ENCODE assay signal across 9 cellular contexts in the genomic region with DNA sequence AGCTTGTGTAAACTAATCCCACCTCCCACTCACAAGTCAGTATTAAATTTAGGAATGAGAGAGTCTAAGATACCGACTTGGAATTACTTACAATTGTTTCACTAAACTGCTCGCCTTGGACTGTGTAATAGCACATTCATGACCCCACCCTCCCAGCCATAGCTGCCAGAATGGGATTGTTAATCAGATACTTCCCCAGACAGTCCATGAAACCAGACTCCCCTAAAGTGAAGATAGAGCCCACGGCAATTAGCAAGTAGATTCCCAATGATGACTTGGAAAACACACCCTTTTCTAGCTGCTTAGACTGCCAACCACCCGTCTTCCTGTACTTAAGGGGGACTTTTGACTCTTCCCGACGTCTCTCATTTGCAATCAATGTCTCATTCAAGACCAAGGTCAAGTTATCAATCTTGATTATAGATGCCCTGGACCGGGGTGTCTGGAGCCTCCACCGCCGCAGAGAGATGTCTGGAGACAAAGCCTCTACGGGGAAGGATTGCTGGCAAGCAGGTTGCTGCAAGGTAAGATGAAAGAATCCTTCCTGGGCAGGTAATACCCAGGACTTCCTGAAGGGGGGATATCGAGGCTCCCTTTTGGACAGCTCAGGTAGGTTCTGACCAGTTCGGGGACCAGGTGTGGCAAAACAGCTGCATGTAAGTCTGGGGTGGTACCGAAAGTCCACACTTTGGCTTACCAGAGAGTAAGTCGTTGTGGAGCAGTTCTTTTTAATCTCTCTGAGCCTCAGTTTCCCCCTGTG. TPM values are rescaled to one million over a fixed set of nuclear protein-coding genes. Genes with fewer than 3 reads are reported as not detected.
A peak's percentile ranks its signal among the peaks of the same experiment; 100 is the strongest.
DNase-seq lines count a peak whose midpoint lies in the region; ATAC-seq and TF ChIP-seq lines count a peak whose summit lies in the region.
"Had no signal": no experiment of that assay in that cellular context is flagged by ENCODE, and none has a peak within 500 bp of the region (broad histone marks: within the 10 kb centered on the region; RNA-seq: fewer than 3 reads in every experiment).

No MANE protein-coding gene starts in this region.

- no peak overlapping the region for H3K4me2 ChIP-seq in GM23248 (ENCODE audit: unreplicated experiment)

- DNase-seq in GM23248 (peak; percentile 42), left lung (no peak), NCI-H2081 (lab: John Stamatoyannopoulos, UW) (no peak), anterior cingulate cortex (lab: John Stamatoyannopoulos, UW) (no peak)
- DNase-seq: uterus had no signal

- H3K4me3 ChIP-seq in GM23248 (no peak overlapping the region), left lung (no peak overlapping the region)
- H3K4me3 ChIP-seq: uterus had no signal

- no peaks in the 10 kb centered on the region for H3K4me1 Mint-ChIP-seq in activated T-helper 17 cell treated with anti-CD3 and anti-CD28 coated beads, Interleukin-2, amount 50 U/mL, for 72 hours

- TF ChIP-seq CTCF in C4-2B (conservative IDR thresholded peaks at IDR 0.05): peak; percentile 67
- TF ChIP-seq CTCF in left lung (IDR thresholded peaks at IDR 0.05): peak; percentile 10 to 17

- in situ Hi-C loops in GM23248 (cut with MboI): no loop called here

- H3K27ac Mint-ChIP-seq in activated T-helper 17 cell treated with anti-CD3 and anti-CD28 coated beads, Interleukin-2, amount 50 U/mL, for 72 hours: no peak overlapping the region

- peaks cover 46% of the 10 kb centered on the region for H3K27me3 ChIP-seq in GM23248 (replicated peaks; ENCODE audit: insufficient read depth)
- H3K27me3 ChIP-seq in left lung: peaks cover 4 to 31% of the 10 kb centered on the region in 2 donors
- H3K27me3 ChIP-seq: uterus had no signal

- no peak overlapping the region for H2AFZ ChIP-seq in GM23248

- H3K36me3 Mint-ChIP-seq in activated T-helper 17 cell treated with anti-CD3 and anti-CD28 coated beads, Interleukin-2, amount 50 U/mL, for 72 hours (ENCODE audit: low read depth): no peaks in the 10 kb centered on the region

- no peaks in the 10 kb centered on the region for H3K79me2 ChIP-seq in GM23248 (ENCODE audit: insufficient read depth)

- H4K20me1 ChIP-seq in GM23248 (ENCODE audit: insufficient read depth): no peaks in the 10 kb centered on the region

- ATAC-seq in activated T-helper 17 cell treated with anti-CD3 and anti-CD28 coated beads, Interleukin-2, amount 50 U/mL, for 72 hours (replicated peaks): no peak
- ATAC-seq in left lung: peak; percentile 65
- ATAC-seq in HG03457 (IDR thresholded peaks at IDR 0.05; ENCODE audit: unreplicated experiment): no peak
- no peak for ATAC-seq in GM18520 (IDR thresholded peaks at IDR 0.05; ENCODE audit: unreplicated experiment)

- no peak overlapping the region for H3K9ac ChIP-seq in GM23248

- peak overlapping the region; percentile 2 for H3K4me3 Mint-ChIP-seq in activated T-helper 17 cell treated with anti-CD3 and anti-CD28 coated beads, Interleukin-2, amount 50 U/mL, for 72 hours

- H3K9me2 ChIP-seq in GM23248 (ENCODE audit: insufficient read depth): no peaks in the 10 kb centered on the region

- H3K27ac ChIP-seq in C4-2B (no peak overlapping the region), GM23248 (no peak overlapping the region), left lung (no peak overlapping the region)
- H3K27ac ChIP-seq: uterus had no signal

- H3K4me1 ChIP-seq in GM23248 (ENCODE audit: insufficient read depth) (no peaks in the 10 kb centered on the region), left lung (peaks cover 0 to 13% of the 10 kb centered on the region in 2 donors)
- H3K4me1 ChIP-seq: uterus had no signal

- intact Hi-C loops in left lung (cut with DNase I): loop anchor here in 1 of 2 donors (10.0 kb wide), 1 partner anchor 110 kb away; no protein-coding TSS in a partner anchor

- H3K9me3 ChIP-seq in GM23248 (ENCODE audit: low read depth) (no peaks in the 10 kb centered on the region), left lung (no peaks in the 10 kb centered on the region)
- H3K9me3 ChIP-seq: uterus had no signal

- 43 to 45% methylated on average over 14 of the region's 14 CpGs for WGBS in GM23248 (ENCODE audit: low coverage in 1 of 2, low lambda C conversion rate in 2 of 2, missing lambda C conversion rate in 2 of 2), 2 experiments

- H3F3A ChIP-seq in GM23248 (ENCODE audit: insufficient read depth): 0 out of 2 replicates have a peak, but pooled peaks cover under 1% of the 10 kb centered on the region

- no peaks in the 10 kb centered on the region for H3K36me3 ChIP-seq in GM23248 (ENCODE audit: low read depth)
- no peaks in the 10 kb centered on the region for H3K36me3 ChIP-seq in left lung
- H3K36me3 ChIP-seq: uterus had no signal

- H3K27me3 Mint-ChIP-seq in activated T-helper 17 cell treated with anti-CD3 and anti-CD28 coated beads, Interleukin-2, amount 50 U/mL, for 72 hours: peaks cover 19% of the 10 kb centered on the region

- no peaks in the 10 kb centered on the region for H3K9me3 Mint-ChIP-seq in activated T-helper 17 cell treated with anti-CD3 and anti-CD28 coated beads, Interleukin-2, amount 50 U/mL, for 72 hours

RNA-seq across cellular contexts. Expression of gene CUX1, which starts 12.6 kb away (rescaled TPM):
- 34.9 and 42.0 TPM in 2 replicates for total RNA-seq in GM23248 (2014; rRNA removed; shearing (Covaris generic))
- 30.2 and 34.1 TPM in 2 replicates for polyA plus RNA-seq in GM23248 (2016; fragmentation: Nextera tagmentation; extraction: Ambion mirVana)
- 10 to 100 TPM; 12.0 to 13.8 TPM for total RNA-seq in activated T-helper 17 cell treated with anti-CD3 and anti-CD28 coated beads, Interleukin-2, amount 50 U/mL, for 72 hours
- 100 to 1,000 TPM; 110 to 157 TPM for total RNA-seq in left lung
